24 cellular contexts compared by ENCODE assay signal in genomic region chr19:30648321-30648720, GRCh38.
DNase-seq lines count a peak whose midpoint lies in the region; ATAC-seq and TF ChIP-seq lines count a peak whose summit lies in the region.
"Had no signal": no experiment of that assay in that cellular context is flagged by ENCODE, and none has a peak within 500 bp of the region (broad histone marks: within the 10 kb centered on the region; RNA-seq: fewer than 3 reads in every experiment).

No MANE protein-coding gene starts in this region.

- H3K4me3 ChIP-seq in HAP-1, result no peak overlapping the region
- H3K4me3 ChIP-seq in coronary artery, result no peak overlapping the region
- H3K4me3 ChIP-seq: psoas muscle, spleen, thyroid gland had no signal

- DNase-seq in A172 (ENCODE audit: low spot score) (peak; percentile 13), HAP-1 (ENCODE audit: low spot score in 2 of 2) (peak; percentile 26 to 44), coronary artery (ENCODE audit: low spot score) (peak; percentile 43), mesenteric fat pad (ENCODE audit: low spot score) (peak; percentile 67), DMS 273 treated with DMSO at 0.1 percent for 48 hours (lab: John Stamatoyannopoulos, UW) (no peak)
- no peak for DNase-seq in activated CD4-positive, CD25-positive, alpha-beta regulatory T cell treated with anti-CD3 and anti-CD28 coated beads, Interleukin-2, amount 50 U/mL, for 72 hours
- DNase-seq in activated CD4-positive, alpha-beta T cell treated with anti-CD3 and anti-CD28 coated beads for 36 hours, result no peak
- DNase-seq: activated CD8-positive, alpha-beta memory T cell treated with anti-CD3 and anti-CD28 coated beads, Interleukin-2, amount 10 ng/mL, durations not matched to agents 7 days and 5 days; activated effector memory CD4-positive, alpha-beta T cell treated with Interleukin-2 at 50 U/mL for 16 hours; amniotic stem cell; CD4-positive, alpha-beta T cell; DND-41; foreskin keratinocyte; MM.1S; naive B cell; NCI-H187; NCI-H446 treated with DMSO at 0.1 percent for 48 hours; psoas muscle; SHP77 treated with DMSO at 0.1 percent for 48 hours; spleen; thyroid gland had no signal

- H3K4me1 ChIP-seq in HAP-1, result peaks cover 69% of the 10 kb centered on the region
- H3K4me1 ChIP-seq: foreskin keratinocyte, psoas muscle, spleen had no signal

- H3K4me1 Mint-ChIP-seq in activated CD4-positive, alpha-beta T cell treated with anti-CD3 and anti-CD28 coated beads for 36 hours, result no peaks in the 10 kb centered on the region
- H3K4me1 Mint-ChIP-seq: activated CD8-positive, alpha-beta memory T cell treated with anti-CD3 and anti-CD28 coated beads, Interleukin-2, amount 10 ng/mL, durations not matched to agents 7 days and 5 days; naive B cell had no signal

- ATAC-seq in HG03039 (IDR thresholded peaks at IDR 0.05; ENCODE audit: unreplicated experiment), result no peak
- no peak for ATAC-seq in activated CD4-positive, alpha-beta T cell treated with anti-CD3 and anti-CD28 coated beads for 36 hours
- ATAC-seq: activated CD4-positive, CD25-positive, alpha-beta regulatory T cell treated with anti-CD3 and anti-CD28 coated beads, Interleukin-2, amount 50 U/mL, for 24 hours; activated CD8-positive, alpha-beta memory T cell treated with anti-CD3 and anti-CD28 coated beads, Interleukin-2, amount 10 ng/mL, durations not matched to agents 7 days and 5 days; foreskin keratinocyte; psoas muscle had no signal

- H3K36me3 Mint-ChIP-seq in activated CD4-positive, alpha-beta T cell treated with anti-CD3 and anti-CD28 coated beads for 36 hours (ENCODE audit: low read depth), result no peaks in the 10 kb centered on the region
- H3K36me3 Mint-ChIP-seq: activated CD8-positive, alpha-beta memory T cell treated with anti-CD3 and anti-CD28 coated beads, Interleukin-2, amount 10 ng/mL, durations not matched to agents 7 days and 5 days; naive B cell had no signal

- no peaks in the 10 kb centered on the region for H3K36me3 ChIP-seq in HAP-1 (replicated peaks)
- H3K36me3 ChIP-seq: spleen, thyroid gland had no signal

- TF ChIP-seq CTCF in coronary artery (IDR thresholded peaks at IDR 0.05), result no peak

- no peaks in the 10 kb centered on the region for H3K27me3 ChIP-seq in HAP-1 (ENCODE audit: low read depth)
- H3K27me3 ChIP-seq: foreskin keratinocyte, thyroid gland had no signal

- peaks cover 25% of the 10 kb centered on the region for H3K27me3 Mint-ChIP-seq in activated CD4-positive, alpha-beta T cell treated with anti-CD3 and anti-CD28 coated beads for 36 hours

- H3K27ac Mint-ChIP-seq in activated CD4-positive, alpha-beta T cell treated with anti-CD3 and anti-CD28 coated beads for 36 hours, result no peak overlapping the region
- H3K27ac Mint-ChIP-seq: activated CD8-positive, alpha-beta memory T cell treated with anti-CD3 and anti-CD28 coated beads, Interleukin-2, amount 10 ng/mL, durations not matched to agents 7 days and 5 days; CD4-positive, alpha-beta T cell; naive B cell; T-helper 2 cell treated with Interferon-gamma antibody and Interleukin-4, amounts not matched to agents 5 μg/mL and 100 μg/mL, for 36 hours had no signal

- in situ Hi-C loops in HAP-1 (cut with MboI; ENCODE audit: low sequenced_read_pairs), result no loop called here

- POLR2A ChIA-PET in activated CD4-positive, alpha-beta T cell treated with anti-CD3 and anti-CD28 coated beads for 36 hours (lab: Charles Lee), result no interaction called here

- intact Hi-C loops in activated CD4-positive, alpha-beta T cell treated with anti-CD3 and anti-CD28 coated beads for 36 hours (cut with DNase I, micrococcal nuclease), result no loop called here

- H3K9me3 Mint-ChIP-seq in activated CD4-positive, alpha-beta T cell treated with anti-CD3 and anti-CD28 coated beads for 36 hours (ENCODE audit: low read depth), result no peaks in the 10 kb centered on the region
- H3K9me3 Mint-ChIP-seq: CD4-positive, alpha-beta T cell; T-helper 2 cell treated with Interferon-gamma antibody and Interleukin-4, amounts not matched to agents 5 μg/mL and 100 μg/mL, for 36 hours had no signal

- no peak overlapping the region for H3K4me3 Mint-ChIP-seq in activated CD4-positive, alpha-beta T cell treated with anti-CD3 and anti-CD28 coated beads for 36 hours
- H3K4me3 Mint-ChIP-seq: activated CD8-positive, alpha-beta memory T cell treated with anti-CD3 and anti-CD28 coated beads, Interleukin-2, amount 10 ng/mL, durations not matched to agents 7 days and 5 days; CD4-positive, alpha-beta T cell; naive B cell; T-helper 2 cell treated with Interferon-gamma antibody and Interleukin-4, amounts not matched to agents 5 μg/mL and 100 μg/mL, for 36 hours had no signal

- CTCF ChIA-PET in activated CD4-positive, alpha-beta T cell treated with anti-CD3 and anti-CD28 coated beads for 36 hours (lab: Charles Lee), result no interaction called here

- no peak overlapping the region for H3K27ac ChIP-seq in coronary artery
- H3K27ac ChIP-seq: foreskin keratinocyte, psoas muscle, spleen, thyroid gland had no signal

- H3K9me3 ChIP-seq in HAP-1, result no peaks in the 10 kb centered on the region
- H3K9me3 ChIP-seq: psoas muscle, spleen, thyroid gland had no signal

Comparison
In these comparisons a context has a peak if more than half of its experiments do, and no peak if none do; other contexts are left out.
1. DNase-seq: peak in A172 (single experiment), HAP-1 (2 of 2), coronary artery (single experiment) and mesenteric fat pad (single experiment); none in DMS 273 treated with DMSO at 0.1 percent for 48 hours (single experiment), activated CD4-positive, CD25-positive, alpha-beta regulatory T cell treated with anti-CD3 and anti-CD28 coated beads, Interleukin-2, amount 50 U/mL, for 72 hours (single experiment) and activated CD4-positive, alpha-beta T cell treated with anti-CD3 and anti-CD28 coated beads for 36 hours (single experiment).